1 cellular context compared by ENCODE assay signal in the genomic region with DNA sequence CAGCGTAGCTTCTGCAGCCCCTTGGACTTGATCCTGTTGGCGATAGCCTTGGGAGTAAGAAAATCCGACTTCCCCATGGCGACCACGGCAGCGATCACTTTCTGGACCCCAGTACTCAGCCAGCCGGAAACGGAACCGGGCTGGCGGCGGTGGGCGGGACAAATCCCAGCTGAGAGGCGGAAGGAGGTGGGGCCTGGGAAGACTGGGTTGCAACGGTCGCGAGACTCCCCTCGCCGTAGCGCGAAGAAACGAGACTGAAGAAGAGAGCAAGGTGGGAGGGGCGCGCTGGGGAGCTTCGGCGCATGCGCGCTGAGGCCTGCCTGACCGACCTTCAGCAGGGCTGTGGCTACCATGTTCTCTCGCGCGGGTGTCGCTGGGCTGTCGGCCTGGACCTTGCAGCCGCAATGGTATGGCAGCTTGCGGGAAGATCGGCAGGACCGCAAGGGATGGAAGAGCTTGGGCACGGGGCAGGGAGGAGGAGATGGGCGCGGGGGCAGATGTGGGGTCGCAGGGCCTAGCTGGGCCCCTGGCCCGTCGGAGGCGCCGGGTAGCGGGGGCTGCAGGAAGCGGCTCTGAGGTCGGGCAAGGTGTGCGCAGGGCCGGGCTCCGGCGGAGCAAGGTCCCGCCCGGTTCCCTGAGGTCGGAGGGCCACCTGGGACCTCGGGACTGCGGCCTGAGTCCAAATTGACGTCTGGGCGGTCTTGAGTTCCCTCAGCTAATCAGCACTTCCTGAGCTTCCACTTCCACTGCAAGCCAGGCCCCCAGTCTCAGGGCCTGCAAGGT.
TF ChIP-seq lines count a peak whose summit lies in the region.

A gene (plus strand): TSS at position 321 of the 783 bp plus-strand sequence. CDS start 31 bp downstream, at position 352.
A gene with protein sequence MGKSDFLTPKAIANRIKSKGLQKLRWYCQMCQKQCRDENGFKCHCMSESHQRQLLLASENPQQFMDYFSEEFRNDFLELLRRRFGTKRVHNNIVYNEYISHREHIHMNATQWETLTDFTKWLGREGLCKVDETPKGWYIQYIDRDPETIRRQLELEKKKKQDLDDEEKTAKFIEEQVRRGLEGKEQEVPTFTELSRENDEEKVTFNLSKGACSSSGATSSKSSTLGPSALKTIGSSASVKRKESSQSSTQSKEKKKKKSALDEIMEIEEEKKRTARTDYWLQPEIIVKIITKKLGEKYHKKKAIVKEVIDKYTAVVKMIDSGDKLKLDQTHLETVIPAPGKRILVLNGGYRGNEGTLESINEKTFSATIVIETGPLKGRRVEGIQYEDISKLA (minus strand): TSS at position 137 of the 783 bp plus-strand sequence. CDS start 60 bp downstream, at position 77.

TF ChIP-seq in HepG2, 621 proteins besides CTCF, POLR2A, EP300 and RAD21 (continued from another document and continues in another):
- TF ChIP-seq, protein P1, sequence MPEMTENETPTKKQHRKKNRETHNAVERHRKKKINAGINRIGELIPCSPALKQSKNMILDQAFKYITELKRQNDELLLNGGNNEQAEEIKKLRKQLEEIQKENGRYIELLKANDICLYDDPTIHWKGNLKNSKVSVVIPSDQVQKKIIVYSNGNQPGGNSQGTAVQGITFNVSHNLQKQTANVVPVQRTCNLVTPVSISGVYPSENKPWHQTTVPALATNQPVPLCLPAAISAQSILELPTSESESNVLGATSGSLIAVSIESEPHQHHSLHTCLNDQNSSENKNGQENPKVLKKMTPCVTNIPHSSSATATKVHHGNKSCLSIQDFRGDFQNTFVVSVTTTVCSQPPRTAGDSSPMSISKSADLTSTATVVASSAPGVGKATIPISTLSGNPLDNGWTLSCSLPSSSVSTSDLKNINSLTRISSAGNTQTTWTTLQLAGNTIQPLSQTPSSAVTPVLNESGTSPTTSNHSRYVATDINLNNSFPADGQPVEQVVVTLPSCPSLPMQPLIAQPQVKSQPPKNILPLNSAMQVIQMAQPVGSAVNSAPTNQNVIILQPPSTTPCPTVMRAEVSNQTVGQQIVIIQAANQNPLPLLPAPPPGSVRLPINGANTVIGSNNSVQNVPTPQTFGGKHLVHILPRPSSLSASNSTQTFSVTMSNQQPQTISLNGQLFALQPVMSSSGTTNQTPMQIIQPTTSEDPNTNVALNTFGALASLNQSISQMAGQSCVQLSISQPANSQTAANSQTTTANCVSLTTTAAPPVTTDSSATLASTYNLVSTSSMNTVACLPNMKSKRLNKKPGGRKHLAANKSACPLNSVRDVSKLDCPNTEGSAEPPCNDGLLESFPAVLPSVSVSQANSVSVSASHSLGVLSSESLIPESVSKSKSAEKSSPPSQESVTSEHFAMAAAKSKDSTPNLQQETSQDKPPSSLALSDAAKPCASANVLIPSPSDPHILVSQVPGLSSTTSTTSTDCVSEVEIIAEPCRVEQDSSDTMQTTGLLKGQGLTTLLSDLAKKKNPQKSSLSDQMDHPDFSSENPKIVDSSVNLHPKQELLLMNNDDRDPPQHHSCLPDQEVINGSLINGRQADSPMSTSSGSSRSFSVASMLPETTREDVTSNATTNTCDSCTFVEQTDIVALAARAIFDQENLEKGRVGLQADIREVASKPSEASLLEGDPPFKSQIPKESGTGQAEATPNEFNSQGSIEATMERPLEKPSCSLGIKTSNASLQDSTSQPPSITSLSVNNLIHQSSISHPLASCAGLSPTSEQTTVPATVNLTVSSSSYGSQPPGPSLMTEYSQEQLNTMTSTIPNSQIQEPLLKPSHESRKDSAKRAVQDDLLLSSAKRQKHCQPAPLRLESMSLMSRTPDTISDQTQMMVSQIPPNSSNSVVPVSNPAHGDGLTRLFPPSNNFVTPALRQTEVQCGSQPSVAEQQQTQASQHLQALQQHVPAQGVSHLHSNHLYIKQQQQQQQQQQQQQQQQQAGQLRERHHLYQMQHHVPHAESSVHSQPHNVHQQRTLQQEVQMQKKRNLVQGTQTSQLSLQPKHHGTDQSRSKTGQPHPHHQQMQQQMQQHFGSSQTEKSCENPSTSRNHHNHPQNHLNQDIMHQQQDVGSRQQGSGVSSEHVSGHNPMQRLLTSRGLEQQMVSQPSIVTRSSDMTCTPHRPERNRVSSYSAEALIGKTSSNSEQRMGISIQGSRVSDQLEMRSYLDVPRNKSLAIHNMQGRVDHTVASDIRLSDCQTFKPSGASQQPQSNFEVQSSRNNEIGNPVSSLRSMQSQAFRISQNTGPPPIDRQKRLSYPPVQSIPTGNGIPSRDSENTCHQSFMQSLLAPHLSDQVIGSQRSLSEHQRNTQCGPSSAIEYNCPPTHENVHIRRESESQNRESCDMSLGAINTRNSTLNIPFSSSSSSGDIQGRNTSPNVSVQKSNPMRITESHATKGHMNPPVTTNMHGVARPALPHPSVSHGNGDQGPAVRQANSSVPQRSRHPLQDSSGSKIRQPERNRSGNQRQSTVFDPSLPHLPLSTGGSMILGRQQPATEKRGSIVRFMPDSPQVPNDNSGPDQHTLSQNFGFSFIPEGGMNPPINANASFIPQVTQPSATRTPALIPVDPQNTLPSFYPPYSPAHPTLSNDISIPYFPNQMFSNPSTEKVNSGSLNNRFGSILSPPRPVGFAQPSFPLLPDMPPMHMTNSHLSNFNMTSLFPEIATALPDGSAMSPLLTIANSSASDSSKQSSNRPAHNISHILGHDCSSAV (CRISPR knock-in tag; IDR thresholded peaks at IDR 0.05; ENCODE audit: borderline replicate concordance), result no peak
- TF ChIP-seq, protein P2, sequence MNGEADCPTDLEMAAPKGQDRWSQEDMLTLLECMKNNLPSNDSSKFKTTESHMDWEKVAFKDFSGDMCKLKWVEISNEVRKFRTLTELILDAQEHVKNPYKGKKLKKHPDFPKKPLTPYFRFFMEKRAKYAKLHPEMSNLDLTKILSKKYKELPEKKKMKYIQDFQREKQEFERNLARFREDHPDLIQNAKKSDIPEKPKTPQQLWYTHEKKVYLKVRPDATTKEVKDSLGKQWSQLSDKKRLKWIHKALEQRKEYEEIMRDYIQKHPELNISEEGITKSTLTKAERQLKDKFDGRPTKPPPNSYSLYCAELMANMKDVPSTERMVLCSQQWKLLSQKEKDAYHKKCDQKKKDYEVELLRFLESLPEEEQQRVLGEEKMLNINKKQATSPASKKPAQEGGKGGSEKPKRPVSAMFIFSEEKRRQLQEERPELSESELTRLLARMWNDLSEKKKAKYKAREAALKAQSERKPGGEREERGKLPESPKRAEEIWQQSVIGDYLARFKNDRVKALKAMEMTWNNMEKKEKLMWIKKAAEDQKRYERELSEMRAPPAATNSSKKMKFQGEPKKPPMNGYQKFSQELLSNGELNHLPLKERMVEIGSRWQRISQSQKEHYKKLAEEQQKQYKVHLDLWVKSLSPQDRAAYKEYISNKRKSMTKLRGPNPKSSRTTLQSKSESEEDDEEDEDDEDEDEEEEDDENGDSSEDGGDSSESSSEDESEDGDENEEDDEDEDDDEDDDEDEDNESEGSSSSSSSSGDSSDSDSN (CRISPR knock-in tag; IDR thresholded peaks at IDR 0.05), result peak; percentile 95
- TF ChIP-seq GTF2F1 (IDR thresholded peaks at IDR 0.05; ENCODE audit: low read length) (no peak), ZNF737 (CRISPR knock-in tag; IDR thresholded peaks at IDR 0.05; ENCODE audit: borderline replicate concordance) (no peak), CBX2 (IDR thresholded peaks at IDR 0.05; ENCODE audit: low read depth, low read length) (no peak), CBX2 (CRISPR knock-in tag; IDR thresholded peaks at IDR 0.05; ENCODE audit: low read depth) (no peak), FOXO1 (CRISPR knock-in tag; IDR thresholded peaks at IDR 0.05) (no peak; the same call in 1 of the 2 replicates), HMG20A (CRISPR knock-in tag; IDR thresholded peaks at IDR 0.05; ENCODE audit: borderline replicate concordance) (no peak), HIVEP1 (CRISPR knock-in tag; IDR thresholded peaks at IDR 0.05) (peak; percentile 82), ZNF451 (CRISPR knock-in tag; IDR thresholded peaks at IDR 0.05) (no peak; the same call in 1 of the 2 replicates), ZNF180 (CRISPR knock-in tag; IDR thresholded peaks at IDR 0.05; ENCODE audit: borderline replicate concordance, low read depth) (no peak), NONO (IDR thresholded peaks at IDR 0.05) (no peak), NONO (CRISPR knock-in tag; conservative IDR thresholded peaks at IDR 0.05) (peak; percentile 88; the same call in 1 of the 2 replicates), SMARCE1 (IDR thresholded peaks at IDR 0.05; ENCODE audit: borderline replicate concordance) (no peak), ZBTB38 (CRISPR knock-in tag; IDR thresholded peaks at IDR 0.05) (0 out of 2 replicates have a peak, but pooled peaks have one; percentile 50), ZNF598 (CRISPR knock-in tag; IDR thresholded peaks at IDR 0.05; ENCODE audit: borderline replicate concordance) (peak; percentile 84; the same call in 1 of the 2 replicates), MXD4 (CRISPR knock-in tag; IDR thresholded peaks at IDR 0.05) (no peak), KDM5A (IDR thresholded peaks at IDR 0.05; ENCODE audit: borderline replicate concordance, low read length) (peak; percentile 78), GPN1 (CRISPR knock-in tag; IDR thresholded peaks at IDR 0.05; ENCODE audit: borderline replicate concordance) (no peak), KMT2B (CRISPR knock-in tag; IDR thresholded peaks at IDR 0.05) (no peak; the same call in 1 of the 2 replicates), EZH2 (conservative IDR thresholded peaks at IDR 0.05; ENCODE audit: low read depth, low read length) (no peak), KLF15 (CRISPR knock-in tag; IDR thresholded peaks at IDR 0.05; ENCODE audit: borderline replicate concordance) (no peak), NR2C2 (CRISPR knock-in tag; IDR thresholded peaks at IDR 0.05; ENCODE audit: borderline replicate concordance) (no peak; the same call in 1 of the 2 replicates), ZNF569 (CRISPR knock-in tag; IDR thresholded peaks at IDR 0.05; ENCODE audit: borderline replicate concordance) (no peak), FOSL1 (CRISPR knock-in tag; IDR thresholded peaks at IDR 0.05; ENCODE audit: borderline replicate concordance) (no peak), SP1 (IDR thresholded peaks at IDR 0.05) (no peak), SP1 (CRISPR knock-in tag; IDR thresholded peaks at IDR 0.05) (peak; percentile 71), PITX1 (CRISPR knock-in tag; IDR thresholded peaks at IDR 0.05) (peak; percentile 60), ZSCAN29 (CRISPR knock-in tag; conservative IDR thresholded peaks at IDR 0.05) (no peak), ZNF564 (CRISPR knock-in tag; IDR thresholded peaks at IDR 0.05) (peak; percentile 45; the same call in 1 of the 2 replicates)
- TF ChIP-seq, protein P3, sequence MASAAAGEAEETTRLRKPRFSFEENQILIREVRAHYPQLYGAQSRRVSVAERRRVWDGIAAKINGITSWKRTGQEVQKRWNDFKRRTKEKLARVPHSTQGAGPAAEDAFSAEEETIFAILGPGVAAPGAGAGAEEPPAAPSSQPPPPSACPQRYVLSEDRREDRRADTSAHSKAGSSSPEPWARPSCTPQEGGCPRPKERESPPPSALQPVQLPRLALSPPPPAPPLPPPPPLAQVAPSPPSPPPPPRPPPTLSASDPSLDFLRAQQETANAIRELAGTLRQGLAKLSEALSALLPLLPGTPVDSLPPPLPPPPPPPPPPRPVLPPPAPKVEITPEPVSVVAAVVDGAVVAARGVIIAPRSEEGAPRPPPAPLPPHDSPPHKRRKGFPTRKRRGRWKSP (CRISPR knock-in tag; IDR thresholded peaks at IDR 0.05), result peak; percentile 45; the same call in 1 of the 2 replicates
- TF ChIP-seq, protein P4, sequence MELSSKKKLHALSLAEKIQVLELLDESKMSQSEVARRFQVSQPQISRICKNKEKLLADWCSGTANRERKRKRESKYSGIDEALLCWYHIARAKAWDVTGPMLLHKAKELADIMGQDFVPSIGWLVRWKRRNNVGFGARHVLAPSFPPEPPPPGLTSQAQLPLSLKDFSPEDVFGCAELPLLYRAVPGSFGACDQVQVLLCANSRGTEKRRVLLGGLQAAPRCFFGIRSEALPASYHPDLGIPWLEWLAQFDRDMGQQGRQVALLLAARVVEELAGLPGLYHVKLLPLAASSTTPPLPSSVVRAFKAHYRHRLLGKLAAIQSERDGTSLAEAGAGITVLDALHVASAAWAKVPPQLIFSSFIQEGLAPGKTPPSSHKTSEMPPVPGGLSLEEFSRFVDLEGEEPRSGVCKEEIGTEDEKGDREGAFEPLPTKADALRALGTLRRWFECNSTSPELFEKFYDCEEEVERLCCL (CRISPR knock-in tag; IDR thresholded peaks at IDR 0.05; ENCODE audit: borderline replicate concordance), result peak; percentile 90; the same call in 1 of the 2 replicates
- TF ChIP-seq, protein P5, sequence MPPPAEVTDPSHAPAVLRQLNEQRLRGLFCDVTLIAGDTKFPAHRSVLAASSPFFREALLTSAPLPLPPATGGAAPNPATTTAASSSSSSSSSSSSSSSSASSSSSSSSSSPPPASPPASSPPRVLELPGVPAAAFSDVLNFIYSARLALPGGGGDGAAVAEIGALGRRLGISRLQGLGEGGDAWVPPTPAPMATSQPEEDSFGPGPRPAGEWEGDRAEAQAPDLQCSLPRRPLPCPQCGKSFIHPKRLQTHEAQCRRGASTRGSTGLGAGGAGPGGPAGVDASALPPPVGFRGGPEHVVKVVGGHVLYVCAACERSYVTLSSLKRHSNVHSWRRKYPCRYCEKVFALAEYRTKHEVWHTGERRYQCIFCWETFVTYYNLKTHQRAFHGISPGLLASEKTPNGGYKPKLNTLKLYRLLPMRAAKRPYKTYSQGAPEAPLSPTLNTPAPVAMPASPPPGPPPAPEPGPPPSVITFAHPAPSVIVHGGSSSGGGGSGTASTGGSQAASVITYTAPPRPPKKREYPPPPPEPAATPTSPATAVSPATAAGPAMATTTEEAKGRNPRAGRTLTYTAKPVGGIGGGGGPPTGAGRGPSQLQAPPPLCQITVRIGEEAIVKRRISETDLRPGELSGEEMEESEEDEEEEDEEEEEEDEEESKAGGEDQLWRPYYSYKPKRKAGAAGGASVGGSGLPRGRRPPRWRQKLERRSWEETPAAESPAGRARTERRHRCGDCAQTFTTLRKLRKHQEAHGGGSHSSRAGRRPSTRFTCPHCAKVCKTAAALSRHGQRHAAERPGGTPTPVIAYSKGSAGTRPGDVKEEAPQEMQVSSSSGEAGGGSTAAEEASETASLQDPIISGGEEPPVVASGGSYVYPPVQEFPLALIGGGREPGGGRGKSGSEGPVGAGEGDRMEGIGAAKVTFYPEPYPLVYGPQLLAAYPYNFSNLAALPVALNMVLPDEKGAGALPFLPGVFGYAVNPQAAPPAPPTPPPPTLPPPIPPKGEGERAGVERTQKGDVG (CRISPR knock-in tag; IDR thresholded peaks at IDR 0.05; ENCODE audit: borderline replicate concordance), result 0 out of 2 replicates have a peak, but pooled peaks have one; percentile 36
- TF ChIP-seq, protein P6, sequence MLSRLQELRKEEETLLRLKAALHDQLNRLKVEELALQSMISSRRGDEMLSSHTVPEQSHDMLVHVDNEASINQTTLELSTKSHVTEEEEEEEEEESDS (CRISPR knock-in tag; IDR thresholded peaks at IDR 0.05; ENCODE audit: borderline replicate concordance), result no peak; the same call in 1 of the 2 replicates
- TF ChIP-seq, protein P7, sequence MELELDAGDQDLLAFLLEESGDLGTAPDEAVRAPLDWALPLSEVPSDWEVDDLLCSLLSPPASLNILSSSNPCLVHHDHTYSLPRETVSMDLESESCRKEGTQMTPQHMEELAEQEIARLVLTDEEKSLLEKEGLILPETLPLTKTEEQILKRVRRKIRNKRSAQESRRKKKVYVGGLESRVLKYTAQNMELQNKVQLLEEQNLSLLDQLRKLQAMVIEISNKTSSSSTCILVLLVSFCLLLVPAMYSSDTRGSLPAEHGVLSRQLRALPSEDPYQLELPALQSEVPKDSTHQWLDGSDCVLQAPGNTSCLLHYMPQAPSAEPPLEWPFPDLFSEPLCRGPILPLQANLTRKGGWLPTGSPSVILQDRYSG (CRISPR knock-in tag; IDR thresholded peaks at IDR 0.05), result no peak
